In the genomic region with DNA sequence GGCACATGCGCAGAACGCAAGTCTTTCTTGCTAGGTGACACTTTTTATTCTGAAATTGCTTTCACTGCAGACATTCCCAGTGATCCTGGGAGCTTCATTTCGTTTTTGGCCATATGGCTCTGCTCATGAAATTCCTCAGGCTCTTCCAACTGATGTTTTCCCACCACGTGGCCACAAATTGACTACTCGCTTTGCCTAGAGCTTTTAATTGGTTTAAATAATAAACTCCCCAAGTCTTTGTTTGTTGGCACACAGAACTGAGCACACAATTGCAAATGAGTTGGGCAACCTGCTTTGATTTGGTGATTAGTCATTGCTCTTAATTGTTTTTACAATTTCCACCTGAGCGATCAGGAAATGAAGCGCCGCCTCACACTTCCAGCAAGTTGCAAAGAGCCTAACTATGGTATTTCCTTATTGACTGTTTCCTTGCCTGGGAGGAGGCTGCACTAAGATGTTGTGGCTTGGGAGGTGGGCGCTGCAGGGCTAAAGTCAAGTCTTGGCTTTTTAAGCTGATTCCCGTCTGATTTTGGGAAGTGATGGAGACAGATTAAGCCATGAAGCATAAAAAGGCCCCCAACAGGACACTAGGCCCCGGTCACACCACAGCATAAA, we compare ENCODE assay signal across 23 cellular contexts.
"Had no signal": no experiment of that assay in that cellular context is flagged by ENCODE, and none has a peak within 500 bp of the region (broad histone marks: within the 10 kb centered on the region; RNA-seq: fewer than 3 reads in every experiment).

No MANE protein-coding gene starts in this region.

- DNase-seq: activated CD4-positive, alpha-beta memory T cell treated with anti-CD3 and anti-CD28 coated beads, Interleukin-2, amount 10 ng/mL, durations not matched to agents 7 days and 5 days; activated CD4-positive, alpha-beta T cell treated with anti-CD3 and anti-CD28 coated beads for 1 hour; activated CD4-positive, alpha-beta T cell treated with anti-CD3 and anti-CD28 coated beads, Interleukin-2, amount 10 ng/mL, durations not matched to agents 7 days and 5 days; activated gamma-delta T cell treated with Interleukin-2 at 50 U/mL for 16 hours; activated naive CD4-positive, alpha-beta T cell treated with anti-CD3 and anti-CD28 coated beads, Interleukin-2, amount 50 U/mL, for 16 hours; activated T-cell treated with anti-CD3 and anti-CD28 coated beads, Interleukin-2, amount 50 U/mL, for 4 hours; amniotic stem cell; caudate nucleus; cortex of kidney; effector memory CD8-positive, alpha-beta T cell; foreskin fibroblast; heart left ventricle; hypothalamus; left ventricle myocardium inferior; mucosa of descending colon; right lobe of liver; stimulated activated CD4-positive, alpha-beta T cell treated with anti-CD3 and anti-CD28 coated beads, Interleukin-2, amount 100 ng/mL, for 48 hours; T-helper 17 cell; T1000; trophoblast cell had no signal

- ATAC-seq: activated T-cell treated with anti-CD3 and anti-CD28 coated beads, Interleukin-2, amount 50 U/mL, for 4 hours; activated T-helper 17 cell treated with anti-CD3 and anti-CD28 coated beads, Interleukin-2, amount 50 U/mL, for 72 hours; effector memory CD8-positive, alpha-beta T cell; heart left ventricle; mucosa of descending colon; natural killer cell treated with Interleukin-12 subunit alpha and Interleukin-12 subunit beta and Interleukin-15 and Interleukin-18, amount 100 ng/mL, for 72 hours; right lobe of liver; T-helper 17 cell had no signal

- H3K4me3 Mint-ChIP-seq: activated CD4-positive, alpha-beta memory T cell treated with anti-CD3 and anti-CD28 coated beads, Interleukin-2, amount 10 ng/mL, durations not matched to agents 7 days and 5 days; activated CD4-positive, alpha-beta T cell treated with anti-CD3 and anti-CD28 coated beads, Interleukin-2, amount 10 ng/mL, durations not matched to agents 7 days and 5 days; activated T-cell treated with anti-CD3 and anti-CD28 coated beads, Interleukin-2, amount 50 U/mL, for 4 hours; activated T-helper 17 cell treated with anti-CD3 and anti-CD28 coated beads, Interleukin-2, amount 50 U/mL, for 72 hours; effector memory CD8-positive, alpha-beta T cell; natural killer cell treated with Interleukin-12 subunit alpha and Interleukin-12 subunit beta and Interleukin-15 and Interleukin-18, amount 100 ng/mL, for 72 hours; stimulated activated naive CD8-positive, alpha-beta T cell treated with anti-CD3 and anti-CD28 coated beads, Interleukin-15, Interleukin-2, amounts not matched to agents 100 ng/mL and 50 ng/mL, for 24 hours; T-helper 17 cell had no signal

- H3K9me3 Mint-ChIP-seq: activated CD4-positive, alpha-beta memory T cell treated with anti-CD3 and anti-CD28 coated beads, Interleukin-2, amount 10 ng/mL, durations not matched to agents 7 days and 5 days; activated CD4-positive, alpha-beta T cell treated with anti-CD3 and anti-CD28 coated beads, Interleukin-2, amount 10 ng/mL, durations not matched to agents 7 days and 5 days; activated T-cell treated with anti-CD3 and anti-CD28 coated beads, Interleukin-2, amount 50 U/mL, for 4 hours; activated T-helper 17 cell treated with anti-CD3 and anti-CD28 coated beads, Interleukin-2, amount 50 U/mL, for 72 hours; effector memory CD8-positive, alpha-beta T cell; stimulated activated naive CD8-positive, alpha-beta T cell treated with anti-CD3 and anti-CD28 coated beads, Interleukin-15, Interleukin-2, amounts not matched to agents 100 ng/mL and 50 ng/mL, for 24 hours had no signal

- H3K4me1 Mint-ChIP-seq: activated CD4-positive, alpha-beta memory T cell treated with anti-CD3 and anti-CD28 coated beads, Interleukin-2, amount 10 ng/mL, durations not matched to agents 7 days and 5 days; activated CD4-positive, alpha-beta T cell treated with anti-CD3 and anti-CD28 coated beads, Interleukin-2, amount 10 ng/mL, durations not matched to agents 7 days and 5 days; activated T-helper 17 cell treated with anti-CD3 and anti-CD28 coated beads, Interleukin-2, amount 50 U/mL, for 72 hours; T-helper 17 cell had no signal

- H3K36me3 Mint-ChIP-seq: natural killer cell treated with Interleukin-12 subunit alpha and Interleukin-12 subunit beta and Interleukin-15 and Interleukin-18, amount 100 ng/mL, for 72 hours had no signal

- H3K27ac Mint-ChIP-seq: activated CD4-positive, alpha-beta memory T cell treated with anti-CD3 and anti-CD28 coated beads, Interleukin-2, amount 10 ng/mL, durations not matched to agents 7 days and 5 days; activated CD4-positive, alpha-beta T cell treated with anti-CD3 and anti-CD28 coated beads, Interleukin-2, amount 10 ng/mL, durations not matched to agents 7 days and 5 days; activated T-helper 17 cell treated with anti-CD3 and anti-CD28 coated beads, Interleukin-2, amount 50 U/mL, for 72 hours; effector memory CD8-positive, alpha-beta T cell; natural killer cell treated with Interleukin-12 subunit alpha and Interleukin-12 subunit beta and Interleukin-15 and Interleukin-18, amount 100 ng/mL, for 72 hours; stimulated activated naive CD8-positive, alpha-beta T cell treated with anti-CD3 and anti-CD28 coated beads, Interleukin-15, Interleukin-2, amounts not matched to agents 100 ng/mL and 50 ng/mL, for 24 hours; T-helper 17 cell had no signal

- H3K27me3 Mint-ChIP-seq: activated CD4-positive, alpha-beta memory T cell treated with anti-CD3 and anti-CD28 coated beads, Interleukin-2, amount 10 ng/mL, durations not matched to agents 7 days and 5 days; activated CD4-positive, alpha-beta T cell treated with anti-CD3 and anti-CD28 coated beads, Interleukin-2, amount 10 ng/mL, durations not matched to agents 7 days and 5 days; activated T-helper 17 cell treated with anti-CD3 and anti-CD28 coated beads, Interleukin-2, amount 50 U/mL, for 72 hours; effector memory CD8-positive, alpha-beta T cell; stimulated activated naive CD8-positive, alpha-beta T cell treated with anti-CD3 and anti-CD28 coated beads, Interleukin-15, Interleukin-2, amounts not matched to agents 100 ng/mL and 50 ng/mL, for 24 hours; T-helper 17 cell had no signal
